ENCODE assay signal across 24 cellular contexts in the genomic region with DNA sequence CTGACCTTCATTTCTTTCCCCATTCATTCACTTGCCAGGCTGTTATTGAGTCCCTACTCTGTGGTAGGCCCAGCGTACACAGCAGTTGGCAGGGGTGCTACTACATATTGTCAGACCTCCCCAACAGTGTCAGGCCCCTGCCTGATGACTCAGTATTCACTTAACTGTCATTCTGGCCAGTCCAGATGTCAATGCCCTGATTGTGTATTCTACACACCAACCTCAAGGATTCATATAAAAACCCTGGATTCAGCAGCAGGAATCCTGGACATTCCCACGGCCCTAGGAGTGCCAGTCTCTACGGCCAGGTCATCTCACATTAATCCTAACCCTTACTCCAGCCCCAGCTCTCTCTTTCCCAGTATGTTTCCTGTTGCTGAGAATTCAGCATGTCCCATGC.
DNase-seq lines count a peak whose midpoint lies in the region; ATAC-seq and TF ChIP-seq lines count a peak whose summit lies in the region.
"Had no signal": no experiment of that assay in that cellular context is flagged by ENCODE, and none has a peak within 500 bp of the region (broad histone marks: within the 10 kb centered on the region; RNA-seq: fewer than 3 reads in every experiment).

No MANE protein-coding gene starts in this region.

- intact Hi-C loops in Caco-2 (cut with micrococcal nuclease; ENCODE audit: unreplicated experiment): no loop called here

- H3K36me3 ChIP-seq in DND-41 (ENCODE audit: insufficient read depth, low read length) (peaks cover 82% of the 10 kb centered on the region), Caco-2 (ENCODE audit: control insufficient read depth, insufficient read depth, low read length) (no peaks in the 10 kb centered on the region)
- H3K36me3 ChIP-seq: BE2C had no signal

- CTCF ChIA-PET in Caco-2 (lab: Charles Lee): no interaction called here

- H3K27me3 ChIP-seq in DND-41 (ENCODE audit: insufficient read depth, low read length, poor library complexity) (no peaks in the 10 kb centered on the region), Caco-2 (replicated peaks; ENCODE audit: control insufficient read depth, insufficient read depth, low read length) (no peaks in the 10 kb centered on the region)
- H3K27me3 ChIP-seq: BE2C; BLaER1 treated with 17β-estradiol and CSF1 and Interleukin-3, amounts not matched to agents 10 nM and 100 nM had no signal

- no peaks in the 10 kb centered on the region for H3K9me3 Mint-ChIP-seq in Caco-2 (ENCODE audit: unreplicated experiment)
- H3K9me3 Mint-ChIP-seq: GM23338, H9 had no signal

- no peak overlapping the region for H3K4me3 Mint-ChIP-seq in Caco-2 (ENCODE audit: unreplicated experiment)
- H3K4me3 Mint-ChIP-seq: CD14-positive monocyte; CD4-positive, alpha-beta T cell; CD8-positive, alpha-beta memory T cell; GM23338; H9 had no signal

- POLR2A ChIA-PET in Caco-2 (lab: Charles Lee): no interaction called here

- no peak overlapping the region for H3K4me2 ChIP-seq in DND-41 (ENCODE audit: insufficient read depth, low read length)
- H3K4me2 ChIP-seq: A549; BLaER1 treated with 17β-estradiol and CSF1 and Interleukin-3, amounts not matched to agents 10 nM and 100 nM; GM23338 had no signal

- H3K4me1 ChIP-seq in DND-41 (ENCODE audit: insufficient read depth, low read length) (peaks cover 7% of the 10 kb centered on the region; the same call in 1 of the 2 replicates), Caco-2 (peaks cover 11% of the 10 kb centered on the region)
- H3K4me1 ChIP-seq: BE2C; BLaER1 treated with 17β-estradiol and CSF1 and Interleukin-3, amounts not matched to agents 10 nM and 100 nM had no signal

- peaks cover 7% of the 10 kb centered on the region for H3K4me1 Mint-ChIP-seq in Caco-2 (ENCODE audit: low read depth, unreplicated experiment)
- H3K4me1 Mint-ChIP-seq: CD14-positive monocyte had no signal

- DNase-seq in DND-41 (no peak), ELR (ENCODE audit: low read depth) (peak; percentile 5), NCI-H69 (lab: John Stamatoyannopoulos, UW) (peak; percentile 10), fibroblast of mammary gland (ENCODE audit: low read depth) (peak; percentile 23), NCI-H1930 (lab: John Stamatoyannopoulos, UW) (no peak), cerebellar nuclear complex (lab: John Stamatoyannopoulos, UW) (no peak), Caco-2 (no peak), NCI-H2227 (lab: John Stamatoyannopoulos, UW; ENCODE audit: unreplicated experiment) (no peak)
- DNase-seq: 8988T; ACHN; AML-193; BE2C; Calu3; CD4-positive, alpha-beta T cell; CD8-positive, alpha-beta memory T cell; DMS53; DMS79 treated with DMSO at 0.1 percent for 48 hours; GF-D8; H9 had no signal

- peaks cover 94% of the 10 kb centered on the region for H3K79me2 ChIP-seq in DND-41 (ENCODE audit: insufficient read depth, low read length)

- H2AFZ ChIP-seq in DND-41 (ENCODE audit: low read depth, low read length): no peak overlapping the region
- H2AFZ ChIP-seq: GM23338 had no signal

- no peaks in the 10 kb centered on the region for H3K27me3 Mint-ChIP-seq in Caco-2 (ENCODE audit: insufficient read depth, unreplicated experiment)
- H3K27me3 Mint-ChIP-seq: CD4-positive, alpha-beta T cell had no signal

- peak; percentile 34; the same call in 1 of the 3 replicates for ATAC-seq in DND-41 (ENCODE audit: insufficient read depth, low read depth)
- ATAC-seq: A549, GM23338, HCT116 had no signal

- no peak for TF ChIP-seq CTCF in DND-41 (IDR thresholded peaks at IDR 0.05; ENCODE audit: borderline replicate concordance, extremely low read depth, low read length, poor library complexity, severe bottlenecking)
- TF ChIP-seq CTCF in fibroblast of mammary gland (conservative IDR thresholded peaks at IDR 0.05; ENCODE audit: control insufficient read depth, insufficient read depth, low read depth, low read length): no peak
- no peak for TF ChIP-seq CTCF in Caco-2 (IDR thresholded peaks at IDR 0.05; ENCODE audit: insufficient read depth in 1 of 2, low read depth in 1 of 2, low read length in 1 of 2, severe bottlenecking in 1 of 2, unreplicated experiment in 1 of 2)

- peak overlapping the region; percentile 27 for H3K27ac ChIP-seq in DND-41 (ENCODE audit: low read length)
- H3K27ac ChIP-seq: A549; BLaER1 treated with 17β-estradiol and CSF1 and Interleukin-3, amounts not matched to agents 10 nM and 100 nM had no signal

- H3K9ac ChIP-seq in DND-41 (ENCODE audit: low read depth, low read length): no peak overlapping the region
- H3K9ac ChIP-seq: BLaER1 treated with 17β-estradiol and CSF1 and Interleukin-3, amounts not matched to agents 10 nM and 100 nM had no signal

- H3K9me3 ChIP-seq in DND-41 (ENCODE audit: insufficient read depth, low read length, severe bottlenecking): no peaks in the 10 kb centered on the region
- no peaks in the 10 kb centered on the region for H3K9me3 ChIP-seq in Caco-2
- H3K9me3 ChIP-seq: A549, BE2C had no signal

- no TSS peak for BruUV-seq in Caco-2 (replicated peaks; lab: Mats Ljungman, UMichigan)

- no peak overlapping the region for H3K27ac Mint-ChIP-seq in Caco-2 (ENCODE audit: unreplicated experiment)
- H3K27ac Mint-ChIP-seq: CD14-positive monocyte; CD4-positive, alpha-beta T cell; CD8-positive, alpha-beta memory T cell; GM23338; H9 had no signal

- peaks cover 3% of the 10 kb centered on the region; the same call in 1 of the 2 replicates for H4K20me1 ChIP-seq in DND-41 (ENCODE audit: insufficient read depth, low read length)
- H4K20me1 ChIP-seq: BLaER1 treated with 17β-estradiol and CSF1 and Interleukin-3, amounts not matched to agents 10 nM and 100 nM had no signal

- H3K4me3 ChIP-seq in DND-41 (ENCODE audit: low read depth in 1 of 2, low read length in 2 of 2) (no peak overlapping the region), fibroblast of mammary gland (ENCODE audit: control insufficient read depth, low read depth, low read length) (no peak overlapping the region), Caco-2 (ENCODE audit: low read depth, low read length) (no peak overlapping the region)
- H3K4me3 ChIP-seq: A549; BLaER1 treated with 17β-estradiol and CSF1 and Interleukin-3, amounts not matched to agents 10 nM and 100 nM; GM23338 had no signal

- peaks cover 5% of the 10 kb centered on the region for H3K36me3 Mint-ChIP-seq in Caco-2 (ENCODE audit: insufficient read depth, unreplicated experiment)

Comparison
In these comparisons a context has a peak if more than half of its experiments do, and no peak if none do; other contexts are left out.
1. DNase-seq: peak in ELR (single experiment), NCI-H69 (single experiment) and fibroblast of mammary gland (single experiment); none in DND-41 (single experiment), NCI-H1930 (0 of 2), cerebellar nuclear complex (0 of 2), Caco-2 (0 of 2) and NCI-H2227 (single experiment).